ENCODE assay signal across 19 cellular contexts in the genomic region with DNA sequence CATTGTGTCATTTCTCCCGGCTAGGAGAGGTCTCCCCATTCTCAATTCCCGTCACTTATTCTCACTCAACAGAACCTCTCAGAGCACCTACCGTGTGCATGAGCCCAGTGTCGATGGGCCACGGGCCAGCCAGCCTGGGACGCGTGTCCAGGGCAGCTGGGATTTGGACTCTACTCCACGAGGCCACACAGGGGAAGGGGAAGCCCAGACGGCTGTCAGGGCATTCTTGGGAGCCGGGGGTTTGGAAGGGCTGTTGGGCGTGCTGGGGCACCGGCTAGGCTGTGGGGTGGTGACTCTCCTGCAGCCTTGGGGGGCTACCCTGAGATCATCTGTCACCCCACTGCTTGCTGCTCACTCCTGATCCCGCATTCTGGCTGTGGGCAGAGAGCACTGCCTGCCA.
"Had no signal": no experiment of that assay in that cellular context is flagged by ENCODE, and none has a peak within 500 bp of the region (broad histone marks: within the 10 kb centered on the region; RNA-seq: fewer than 3 reads in every experiment).

No MANE protein-coding gene starts in this region.

- H3K27me3 ChIP-seq: breast epithelium, colonic mucosa, dorsolateral prefrontal cortex, gastrocnemius medialis had no signal

- H3K36me3 ChIP-seq: breast epithelium, colonic mucosa, esophagus squamous epithelium, gastrocnemius medialis had no signal

- H3K4me1 ChIP-seq: breast epithelium had no signal

- ATAC-seq: activated T-cell treated with anti-CD3 and anti-CD28 coated beads, Interleukin-2, amount 50 U/mL, for 4 hours; gastrocnemius medialis; stimulated activated naive CD8-positive, alpha-beta T cell treated with anti-CD3 and anti-CD28 coated beads, Interleukin-15, Interleukin-2, amounts not matched to agents 100 U/mL and 50 U/mL, for 24 hours; T-cell; WTC11 had no signal

- DNase-seq: activated CD4-positive, alpha-beta T cell treated with anti-CD3 and anti-CD28 coated beads, Interleukin-2, amount 50 U/mL, for 48 hours; activated CD8-positive, alpha-beta memory T cell treated with anti-CD3 and anti-CD28 coated beads, Interleukin-2, amount 50 U/mL, for 48 hours; activated naive CD4-positive, alpha-beta T cell; activated naive CD8-positive, alpha-beta T cell treated with anti-CD3 and anti-CD28 coated beads for 36 hours; activated T-cell treated with anti-CD3 and anti-CD28 coated beads, Interleukin-2, amount 50 U/mL, for 4 hours; dorsolateral prefrontal cortex; esophagus squamous epithelium; gastrocnemius medialis; nephron progenitor cell; occipital lobe; stimulated activated CD4-positive, alpha-beta T cell treated with anti-CD3 and anti-CD28 coated beads, Interleukin-12 subunit alpha, Interleukin-12 subunit beta, amount 100 ng/mL, for 4 hours; stimulated activated CD4-positive, alpha-beta T cell treated with anti-CD3 and anti-CD28 coated beads, Interleukin-4, amount 100 ng/mL, for 4 hours; stimulated activated naive CD8-positive, alpha-beta T cell treated with anti-CD3 and anti-CD28 coated beads, Interleukin-15, Interleukin-2, amounts not matched to agents 100 U/mL and 50 U/mL, for 24 hours; T-cell; T-helper 9 cell had no signal

- FAIRE-seq: islet of Langerhans had no signal

- H3K4me3 ChIP-seq: breast epithelium, colonic mucosa, dorsolateral prefrontal cortex, esophagus squamous epithelium, gastrocnemius medialis had no signal

- H3K9me3 ChIP-seq: breast epithelium, colonic mucosa, esophagus squamous epithelium, gastrocnemius medialis had no signal

- H3K27ac ChIP-seq: breast epithelium, colonic mucosa, dorsolateral prefrontal cortex, esophagus squamous epithelium, gastrocnemius medialis had no signal
